8 cellular contexts compared by ENCODE assay signal in genomic region chr9:90010793-90011192, GRCh38.
"Had no signal": no experiment of that assay in that cellular context is flagged by ENCODE, and none has a peak within 500 bp of the region (broad histone marks: within the 10 kb centered on the region; RNA-seq: fewer than 3 reads in every experiment).

No MANE protein-coding gene starts in this region.

- DNase-seq: GM23248, GOT3, H7, HFFc6, KBM-7 had no signal

- H3K9me3 ChIP-seq: HAP-1 had no signal

- H3K9ac ChIP-seq: GM23248 had no signal

- H2AFZ ChIP-seq: GM23248 had no signal

- H3K36me3 ChIP-seq: HAP-1 had no signal

- H3K4me1 ChIP-seq: HAP-1 had no signal

- FAIRE-seq: HepG2 had no signal

- H3K27ac ChIP-seq: GM23248, HL-60 had no signal

- H3K4me3 ChIP-seq: GM23248, HAP-1 had no signal
